6 cellular contexts compared by ENCODE assay signal in the genomic region with DNA sequence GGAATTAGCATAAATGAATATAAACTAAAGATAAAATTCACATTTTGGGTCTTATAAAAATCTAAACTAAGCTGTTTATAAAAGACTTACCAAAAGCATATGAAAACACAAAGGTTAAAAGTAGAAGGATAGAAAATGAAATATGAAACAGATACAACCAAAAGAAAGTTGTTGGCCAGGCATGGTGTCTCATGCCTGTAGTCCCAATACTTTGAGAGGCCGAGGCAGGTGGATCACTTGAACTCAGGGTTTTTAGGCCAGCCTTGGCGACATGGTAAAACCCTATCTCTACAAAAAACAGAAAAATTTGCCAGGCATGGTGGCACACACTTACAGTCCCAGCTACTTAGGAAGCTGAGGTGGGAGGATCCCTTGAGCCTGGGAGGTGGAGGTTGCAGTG. TPM values are rescaled to one million over a fixed set of nuclear protein-coding genes. Genes with fewer than 3 reads are reported as not detected.
"Had no signal": no experiment of that assay in that cellular context is flagged by ENCODE, and none has a peak within 500 bp of the region (broad histone marks: within the 10 kb centered on the region; RNA-seq: fewer than 3 reads in every experiment).

No MANE protein-coding gene starts in this region.

- H3K4me3 ChIP-seq: K562 had no signal

- H3K27ac ChIP-seq: HL-60 had no signal

- DNase-seq: IMR-90, KBM-7 had no signal

- ATAC-seq: HepG2, K562 had no signal

RNA-seq across cellular contexts. Expression of a gene that starts 51.0 kb away (rescaled TPM):
- polyA plus RNA-seq: HepG2, IgD-negative memory B cell, K562 had no signal
